Comparison of ENCODE assay signal across 1 cellular context in the genomic region with DNA sequence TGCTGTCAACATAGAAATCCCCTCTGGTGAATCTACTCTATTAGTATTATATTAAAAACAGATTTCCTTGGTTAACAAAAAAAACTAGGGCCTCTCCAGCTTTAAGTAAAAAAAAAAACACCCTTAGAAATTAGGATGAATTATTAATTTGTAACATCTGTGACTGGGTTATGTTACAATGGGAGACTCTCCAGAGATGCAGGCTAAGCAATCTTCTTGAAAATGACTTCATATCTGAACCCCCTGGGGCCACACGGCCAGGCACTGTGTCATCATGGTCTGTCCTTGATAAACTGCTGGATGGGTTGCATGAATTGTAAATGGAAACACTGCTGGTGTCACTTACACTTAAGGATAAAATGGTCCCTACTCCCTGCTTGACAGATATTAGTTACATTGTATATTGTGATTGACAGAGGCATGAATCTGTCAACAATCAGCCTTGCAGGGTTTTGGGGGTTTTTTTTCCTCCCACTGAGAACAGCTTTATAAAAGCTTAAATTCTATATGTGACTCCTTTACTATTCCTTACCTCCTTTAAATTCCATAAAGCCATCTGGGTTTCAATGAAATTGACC.
TF ChIP-seq lines count a peak whose summit lies in the region.

No MANE protein-coding gene starts in this region.

TF ChIP-seq in HCT116, 20 proteins besides CTCF, POLR2A, EP300 and RAD21 (continued from another document):
- TF ChIP-seq FOSL1 (IDR thresholded peaks at IDR 0.05; ENCODE audit: low read depth): no peak
- no peak for TF ChIP-seq ZNF274 (IDR thresholded peaks at IDR 0.05; ENCODE audit: low read depth, low read length)
- no peak for TF ChIP-seq EZH2phosphoT487 (IDR thresholded peaks at IDR 0.05; ENCODE audit: borderline replicate concordance)
- TF ChIP-seq SIN3A (IDR thresholded peaks at IDR 0.05; ENCODE audit: low read depth): no peak
- no peak for TF ChIP-seq EZH2 (IDR thresholded peaks at IDR 0.05)
- TF ChIP-seq, protein P1, sequence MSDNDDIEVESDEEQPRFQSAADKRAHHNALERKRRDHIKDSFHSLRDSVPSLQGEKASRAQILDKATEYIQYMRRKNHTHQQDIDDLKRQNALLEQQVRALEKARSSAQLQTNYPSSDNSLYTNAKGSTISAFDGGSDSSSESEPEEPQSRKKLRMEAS (IDR thresholded peaks at IDR 0.05): no peak
- no peak for TF ChIP-seq JUND (IDR thresholded peaks at IDR 0.05)
TF ChIP-seq in HCT116: peak in this region for 0.
